In the genomic region with DNA sequence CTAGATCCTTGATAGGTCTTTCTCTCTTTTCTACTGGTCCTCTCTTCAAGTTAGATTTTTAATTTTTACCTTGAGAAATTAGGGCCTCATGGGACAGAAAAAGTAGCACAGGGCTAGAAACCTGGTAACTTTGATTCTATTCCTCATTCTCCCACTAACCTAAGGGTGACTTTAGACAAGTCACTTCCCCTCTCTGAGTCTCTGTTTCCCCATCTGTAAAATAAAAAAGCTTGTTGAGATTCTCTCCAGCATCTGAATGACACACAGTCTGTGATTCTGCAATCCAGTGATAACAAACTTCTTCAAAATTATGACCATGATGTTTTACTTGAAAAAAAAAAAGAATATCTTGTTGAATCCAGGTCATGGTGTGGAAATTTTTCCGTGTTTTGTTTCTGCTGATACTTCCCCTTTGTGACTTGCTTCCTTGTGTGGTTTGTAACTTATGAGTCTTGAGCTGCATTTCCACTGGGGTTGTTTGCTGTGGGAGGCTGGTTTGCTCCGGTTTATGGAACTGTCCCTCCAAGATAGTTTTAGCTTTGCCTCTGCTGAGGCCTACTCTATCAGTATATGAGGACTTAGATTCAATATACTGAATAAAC, we compare ENCODE assay signal across 18 cellular contexts. TPM values are rescaled to one million over a fixed set of nuclear protein-coding genes. Genes with fewer than 3 reads are reported as not detected.
DNase-seq lines count a peak whose midpoint lies in the region; ATAC-seq, FAIRE-seq and TF ChIP-seq lines count a peak whose summit lies in the region.
"Had no signal": no experiment of that assay in that cellular context is flagged by ENCODE, and none has a peak within 500 bp of the region (broad histone marks: within the 10 kb centered on the region; RNA-seq: fewer than 3 reads in every experiment).

No MANE protein-coding gene starts in this region.

- no peak for ATAC-seq in activated CD8-positive, alpha-beta T cell treated with anti-CD3 and anti-CD28 coated beads, Interleukin-2, amount 10 ng/mL, durations not matched to agents 7 days and 5 days
- ATAC-seq in GM18861 (IDR thresholded peaks at IDR 0.05; ENCODE audit: unreplicated experiment) = no peak
- ATAC-seq: activated naive CD8-positive, alpha-beta T cell treated with anti-CD3 and anti-CD28 coated beads, Interleukin-2, amount 50 U/mL, for 24 hours had no signal

- POLR2A ChIA-PET in activated CD8-positive, alpha-beta T cell treated with anti-CD3 and anti-CD28 coated beads, Interleukin-2, amount 10 ng/mL, durations not matched to agents 7 days and 5 days (lab: Charles Lee) = interaction anchor here (0.7 kb wide), 1 partner anchor 54 kb away, joined by 3 read pairs; no protein-coding TSS in a partner anchor

- DNase-seq in MV-4-11 (lab: John Stamatoyannopoulos, UW) (peak; percentile 95), adrenal gland (peak in 1 of 7 donors; percentile 35), small intestine (no peak), foreskin melanocyte (no peak)
- DNase-seq in activated CD8-positive, alpha-beta T cell treated with anti-CD3 and anti-CD28 coated beads, Interleukin-2, amount 10 ng/mL, durations not matched to agents 7 days and 5 days = no peak
- DNase-seq: activated CD4-positive, alpha-beta T cell treated with anti-CD3 and anti-CD28 coated beads for 48 hours; activated naive CD8-positive, alpha-beta T cell treated with anti-CD3 and anti-CD28 coated beads, Interleukin-2, amount 50 U/mL, for 24 hours; activated T-cell treated with anti-CD3 and anti-CD28 coated beads, Interleukin-2, amount 50 U/mL, for 48 hours; GF-D8; NCI-H1694; NCI-H524; RPMI8226 had no signal

- H3K9me3 Mint-ChIP-seq in activated CD8-positive, alpha-beta T cell treated with anti-CD3 and anti-CD28 coated beads, Interleukin-2, amount 10 ng/mL, durations not matched to agents 7 days and 5 days (ENCODE audit: insufficient read depth) = no peaks in the 10 kb centered on the region
- H3K9me3 Mint-ChIP-seq: activated naive CD8-positive, alpha-beta T cell treated with anti-CD3 and anti-CD28 coated beads, Interleukin-2, amount 50 U/mL, for 24 hours had no signal

- no peaks in the 10 kb centered on the region for H3K9me3 ChIP-seq in BLaER1
- H3K9me3 ChIP-seq in adrenal gland (replicated peaks in 1 of 3) = no peaks in the 10 kb centered on the region
- H3K9me3 ChIP-seq in neutrophil = no peaks in the 10 kb centered on the region
- no peaks in the 10 kb centered on the region for H3K9me3 ChIP-seq in small intestine (ENCODE audit: control insufficient read depth, low read depth)

- H3K4me1 Mint-ChIP-seq in activated CD8-positive, alpha-beta T cell treated with anti-CD3 and anti-CD28 coated beads, Interleukin-2, amount 10 ng/mL, durations not matched to agents 7 days and 5 days (ENCODE audit: low read depth) = peaks cover 6% of the 10 kb centered on the region

- peaks cover 33% of the 10 kb centered on the region for H3K4me1 ChIP-seq in BLaER1
- H3K4me1 ChIP-seq in adrenal gland (replicated peaks in 1 of 2) = peaks cover 0 to 33% of the 10 kb centered on the region in 2 donors
- peaks cover 80 to 85% of the 10 kb centered on the region in 2 experiments for H3K4me1 ChIP-seq in neutrophil (ENCODE audit: control insufficient read depth in 1 of 2, insufficient read depth in 1 of 2, low read depth in 1 of 2, low read length in 1 of 2)
- no peaks in the 10 kb centered on the region for H3K4me1 ChIP-seq in small intestine (ENCODE audit: control insufficient read depth in 2 of 2, insufficient read depth in 1 of 2, low read depth in 1 of 2, low read length in 1 of 2)

- peaks cover 7% of the 10 kb centered on the region for H3K27me3 Mint-ChIP-seq in activated CD8-positive, alpha-beta T cell treated with anti-CD3 and anti-CD28 coated beads, Interleukin-2, amount 10 ng/mL, durations not matched to agents 7 days and 5 days (ENCODE audit: low read depth)

- CTCF ChIA-PET in activated CD8-positive, alpha-beta T cell treated with anti-CD3 and anti-CD28 coated beads, Interleukin-2, amount 10 ng/mL, durations not matched to agents 7 days and 5 days (lab: Charles Lee) = interaction anchor here (0.6 to 1.5 kb wide), 3 partner anchors 16 to 429 kb away, joined by 3 to 6 read pairs (median 4); no protein-coding TSS in a partner anchor

- intact Hi-C loops in adrenal gland (cut with DNase I) = no loop called here

- H3K4me3 Mint-ChIP-seq in activated CD8-positive, alpha-beta T cell treated with anti-CD3 and anti-CD28 coated beads, Interleukin-2, amount 10 ng/mL, durations not matched to agents 7 days and 5 days = no peak overlapping the region
- H3K4me3 Mint-ChIP-seq: activated naive CD8-positive, alpha-beta T cell treated with anti-CD3 and anti-CD28 coated beads, Interleukin-2, amount 50 U/mL, for 24 hours had no signal

- no peaks in the 10 kb centered on the region for H3K27me3 ChIP-seq in BLaER1
- H3K27me3 ChIP-seq in adrenal gland = no peaks in the 10 kb centered on the region
- H3K27me3 ChIP-seq in neutrophil = no peaks in the 10 kb centered on the region
- no peaks in the 10 kb centered on the region for H3K27me3 ChIP-seq in small intestine (ENCODE audit: control insufficient read depth in 2 of 2, insufficient read depth in 2 of 2, low read length in 2 of 2)

- no peak for TF ChIP-seq POLR2A in adrenal gland (IDR thresholded peaks at IDR 0.05)

- peak overlapping the region; percentile 2; the same call in 1 of the 2 replicates for H3K4me2 ChIP-seq in BLaER1
- H3K4me2 ChIP-seq: KMS-11 had no signal

- H3K36me3 Mint-ChIP-seq in activated CD8-positive, alpha-beta T cell treated with anti-CD3 and anti-CD28 coated beads, Interleukin-2, amount 10 ng/mL, durations not matched to agents 7 days and 5 days (ENCODE audit: low read depth) = no peaks in the 10 kb centered on the region

- WGBS in adrenal gland, 4 donors = 55 to 73% (median 68%) methylated on average over 2 of the region's 2 CpGs
- WGBS in small intestine, 3 donors = 75 to 89% (median 87%) methylated on average over 2 of the region's 2 CpGs

- H3K4me3 ChIP-seq in BLaER1 (no peak overlapping the region), adrenal gland (no peak overlapping the region), neutrophil (ENCODE audit: low read depth in 1 of 2, low read length in 1 of 2) (peak overlapping the region; percentile 36 to 46), small intestine (ENCODE audit: low read depth in 1 of 2, low read length in 2 of 2) (no peak overlapping the region)

- no peak for FAIRE-seq in small intestine (lab: Jason Lieb, UNC)
- FAIRE-seq: D721Med had no signal

- H3K9ac ChIP-seq in BLaER1 = no peak overlapping the region
- H3K9ac ChIP-seq: KMS-11 had no signal

- H3K27ac Mint-ChIP-seq in activated CD8-positive, alpha-beta T cell treated with anti-CD3 and anti-CD28 coated beads, Interleukin-2, amount 10 ng/mL, durations not matched to agents 7 days and 5 days = no peak overlapping the region
- H3K27ac Mint-ChIP-seq: activated naive CD8-positive, alpha-beta T cell treated with anti-CD3 and anti-CD28 coated beads, Interleukin-2, amount 50 U/mL, for 24 hours had no signal

- H4K20me1 ChIP-seq in BLaER1 = no peaks in the 10 kb centered on the region

- H3K36me3 ChIP-seq in BLaER1 = no peaks in the 10 kb centered on the region
- no peaks in the 10 kb centered on the region for H3K36me3 ChIP-seq in adrenal gland (replicated peaks in 1 of 2)
- no peaks in the 10 kb centered on the region for H3K36me3 ChIP-seq in neutrophil
- no peaks in the 10 kb centered on the region for H3K36me3 ChIP-seq in small intestine (ENCODE audit: control insufficient read depth in 2 of 2, insufficient read depth in 2 of 2, low read length in 2 of 2)

- no peak for TF ChIP-seq CTCF in adrenal gland (IDR thresholded peaks at IDR 0.05)
- TF ChIP-seq CTCF in neutrophil (IDR thresholded peaks at IDR 0.05) = peak; percentile 39

- H3K27ac ChIP-seq in BLaER1 = no peak overlapping the region
- H3K27ac ChIP-seq in adrenal gland = peak overlapping the region in 3 of 5 donors; percentile 63 to 77 (median 73)
- H3K27ac ChIP-seq in neutrophil = peak overlapping the region; percentile 99
- H3K27ac ChIP-seq in small intestine (ENCODE audit: low read depth in 1 of 2, low read length in 1 of 2) = peak overlapping the region in 1 of 2 donors; percentile 85
- H3K27ac ChIP-seq: KMS-11 had no signal

RNA-seq across cellular contexts. Expression of a gene that starts 9.8 kb away (rescaled TPM):
- 10 to 100 TPM; 18.7 to 54.8 (median 37.3) TPM for total RNA-seq in adrenal gland
- polyA plus RNA-seq in adrenal gland (10 to 100 TPM in 1 of 3 donors, 1 to 10 TPM in 2; 4.5 to 10.2 (median 6.9) TPM), small intestine (1 to 10 TPM; 1.8 to 8.8 (median 6.5) TPM)
- total RNA-seq in activated CD8-positive, alpha-beta T cell treated with anti-CD3 and anti-CD28 coated beads, Interleukin-2, amount 10 ng/mL, durations not matched to agents 7 days and 5 days = not detected
- polyA plus RNA-seq: AG04450 had no signal

RNA-seq across cellular contexts. Expression of a gene that starts 50.6 kb away (rescaled TPM):
- 1 to 10 TPM; 2.2 to 7.8 (median 3.4) TPM for total RNA-seq in adrenal gland
- polyA plus RNA-seq in adrenal gland (1 to 10 TPM; 1.2 to 2.9 (median 2.3) TPM), small intestine (10 to 100 TPM; 12.2 to 23.8 (median 21.0) TPM)
- total RNA-seq in activated CD8-positive, alpha-beta T cell treated with anti-CD3 and anti-CD28 coated beads, Interleukin-2, amount 10 ng/mL, durations not matched to agents 7 days and 5 days = under 1 TPM; 0.18 to 0.45 TPM

Comparison
In these comparisons a context has a peak if more than half of its experiments do, and no peak if none do; other contexts are left out.
1. H3K4me3 ChIP-seq: peak in neutrophil (2 of 2); none in BLaER1 (single experiment), adrenal gland (0 of 4) and small intestine (0 of 2).
2. RNA of a gene that starts 9.8 kb away (total RNA-seq): 18.7 to 54.8 TPM in adrenal gland; not detected in activated CD8-positive, alpha-beta T cell treated with anti-CD3 and anti-CD28 coated beads, Interleukin-2, amount 10 ng/mL, durations not matched to agents 7 days and 5 days; every median in the first group is over 10 times any median in the second.